9 cellular contexts compared by ENCODE assay signal in genomic region chr7:50531401-50531906, GRCh38. TPM values are rescaled to one million over a fixed set of nuclear protein-coding genes. Genes with fewer than 3 reads are reported as not detected.
DNase-seq lines count a peak whose midpoint lies in the region; ATAC-seq, FAIRE-seq and TF ChIP-seq lines count a peak whose summit lies in the region.
"Had no signal": no experiment of that assay in that cellular context is flagged by ENCODE, and none has a peak within 500 bp of the region (broad histone marks: within the 10 kb centered on the region; RNA-seq: fewer than 3 reads in every experiment).

No MANE protein-coding gene starts in this region.

- no peak overlapping the region for H3K27ac ChIP-seq in suprapubic skin
- H3K27ac ChIP-seq: psoas muscle had no signal

- POLR2A ChIA-PET in activated CD4-positive, alpha-beta memory T cell treated with anti-CD3 and anti-CD28 coated beads, Interleukin-2, amount 10 ng/mL, durations not matched to agents 7 days and 5 days (lab: Charles Lee) = interaction anchor here (1.1 kb wide), 1 partner anchor 77 kb away, joined by 3 read pairs; no protein-coding TSS in a partner anchor

- no peaks in the 10 kb centered on the region for H3K36me3 ChIP-seq in mucosa of descending colon (ENCODE audit: low read depth)
- no peaks in the 10 kb centered on the region for H3K36me3 ChIP-seq in suprapubic skin

- DNase-seq in GM12865 (ENCODE audit: low read depth) (peak; percentile 11), NCI-H146 treated with DMSO at 0.1 percent for 48 hours (lab: John Stamatoyannopoulos, UW; ENCODE audit: unreplicated experiment) (peak; percentile 95), mucosa of descending colon (no peak), hepatic stellate cell (ENCODE audit: low spot score) (no peak), suprapubic skin (ENCODE audit: low spot score in 2 of 2) (no peak), cardiac septum (ENCODE audit: low spot score) (no peak), HTR-8/SVneo (ENCODE audit: insufficient read length, low spot score) (no peak)
- DNase-seq in activated CD4-positive, alpha-beta memory T cell treated with anti-CD3 and anti-CD28 coated beads, Interleukin-2, amount 10 ng/mL, durations not matched to agents 7 days and 5 days = peak; percentile 24
- DNase-seq: psoas muscle had no signal

- no peak for FAIRE-seq in HTR-8/SVneo (lab: Jason Lieb, UNC)

- 36% methylated on average over 11 of the region's 11 CpGs for WGBS in suprapubic skin

- TF ChIP-seq EP300 in suprapubic skin (IDR thresholded peaks at IDR 0.05) = no peak

- H3K9me3 Mint-ChIP-seq in activated CD4-positive, alpha-beta memory T cell treated with anti-CD3 and anti-CD28 coated beads, Interleukin-2, amount 10 ng/mL, durations not matched to agents 7 days and 5 days = no peaks in the 10 kb centered on the region

- H3K4me3 ChIP-seq in GM12865 (ENCODE audit: low read depth, low read length) (no peak overlapping the region), mucosa of descending colon (no peak overlapping the region), suprapubic skin (no peak overlapping the region)
- H3K4me3 ChIP-seq: psoas muscle had no signal

- peaks cover 22% of the 10 kb centered on the region for H3K27me3 Mint-ChIP-seq in activated CD4-positive, alpha-beta memory T cell treated with anti-CD3 and anti-CD28 coated beads, Interleukin-2, amount 10 ng/mL, durations not matched to agents 7 days and 5 days

- H3K9me3 ChIP-seq in mucosa of descending colon (no peaks in the 10 kb centered on the region), suprapubic skin (no peaks in the 10 kb centered on the region)
- H3K9me3 ChIP-seq: psoas muscle had no signal

- intact Hi-C loops in mucosa of descending colon (cut with DNase I, micrococcal nuclease) = no loop called here
- intact Hi-C loops in cardiac septum (cut with DNase I) = no loop called here

- no peak for TF ChIP-seq POLR2A in suprapubic skin (IDR thresholded peaks at IDR 0.05)

- H3K27me3 ChIP-seq in suprapubic skin = peaks cover 7% of the 10 kb centered on the region

- CTCF ChIA-PET in activated CD4-positive, alpha-beta memory T cell treated with anti-CD3 and anti-CD28 coated beads, Interleukin-2, amount 10 ng/mL, durations not matched to agents 7 days and 5 days (lab: Charles Lee) = no interaction called here

- H3K27ac Mint-ChIP-seq in activated CD4-positive, alpha-beta memory T cell treated with anti-CD3 and anti-CD28 coated beads, Interleukin-2, amount 10 ng/mL, durations not matched to agents 7 days and 5 days = no peak overlapping the region

- no peaks in the 10 kb centered on the region for H3K36me3 Mint-ChIP-seq in activated CD4-positive, alpha-beta memory T cell treated with anti-CD3 and anti-CD28 coated beads, Interleukin-2, amount 10 ng/mL, durations not matched to agents 7 days and 5 days (ENCODE audit: low read depth)

- TF ChIP-seq CTCF in GM12865 (IDR thresholded peaks at IDR 0.05; ENCODE audit: insufficient read depth, low read depth, low read length, missing control alignments) (no peak), mucosa of descending colon (IDR thresholded peaks at IDR 0.05) (no peak), suprapubic skin (IDR thresholded peaks at IDR 0.05) (no peak)

- no peak overlapping the region for H3K4me3 Mint-ChIP-seq in activated CD4-positive, alpha-beta memory T cell treated with anti-CD3 and anti-CD28 coated beads, Interleukin-2, amount 10 ng/mL, durations not matched to agents 7 days and 5 days

- ATAC-seq in mucosa of descending colon = peak; percentile 62
- ATAC-seq: psoas muscle had no signal

- H3K4me1 Mint-ChIP-seq in activated CD4-positive, alpha-beta memory T cell treated with anti-CD3 and anti-CD28 coated beads, Interleukin-2, amount 10 ng/mL, durations not matched to agents 7 days and 5 days = peaks cover 24% of the 10 kb centered on the region

- peaks cover 5% of the 10 kb centered on the region for H3K4me1 ChIP-seq in mucosa of descending colon (ENCODE audit: low read depth)
- no peaks in the 10 kb centered on the region for H3K4me1 ChIP-seq in suprapubic skin

RNA-seq across cellular contexts. Expression of gene DDC, which starts 33.8 kb away (rescaled TPM):
- total RNA-seq in activated CD4-positive, alpha-beta memory T cell treated with anti-CD3 and anti-CD28 coated beads, Interleukin-2, amount 10 ng/mL, durations not matched to agents 7 days and 5 days = not detected
- total RNA-seq in mucosa of descending colon = 10 to 100 TPM; 29.6 to 94.5 (median 74.4) TPM
- 1 to 10 TPM in 2 of 4 donors, not detected in 2; 1.6 to 3.6 TPM for total RNA-seq in suprapubic skin
- not detected for total RNA-seq in cardiac septum

Comparison
In these comparisons a context has a peak if more than half of its experiments do, and no peak if none do; other contexts are left out.
1. DNase-seq: peak in GM12865 (single experiment), NCI-H146 treated with DMSO at 0.1 percent for 48 hours (single experiment) and activated CD4-positive, alpha-beta memory T cell treated with anti-CD3 and anti-CD28 coated beads, Interleukin-2, amount 10 ng/mL, durations not matched to agents 7 days and 5 days (single experiment); none in mucosa of descending colon (0 of 3), hepatic stellate cell (single experiment), suprapubic skin (0 of 2), cardiac septum (single experiment) and HTR-8/SVneo (single experiment).
2. RNA of gene DDC, which starts 33.8 kb away (total RNA-seq): 29.6 to 94.5 TPM in mucosa of descending colon; 1.6 to 3.6 TPM in suprapubic skin, not detected in cardiac septum (single experiment) and not detected in activated CD4-positive, alpha-beta memory T cell treated with anti-CD3 and anti-CD28 coated beads, Interleukin-2, amount 10 ng/mL, durations not matched to agents 7 days and 5 days; every median in the first group is over 4 times any median in the second.